ENCODE assay signal across 19 cellular contexts in the genomic region with DNA sequence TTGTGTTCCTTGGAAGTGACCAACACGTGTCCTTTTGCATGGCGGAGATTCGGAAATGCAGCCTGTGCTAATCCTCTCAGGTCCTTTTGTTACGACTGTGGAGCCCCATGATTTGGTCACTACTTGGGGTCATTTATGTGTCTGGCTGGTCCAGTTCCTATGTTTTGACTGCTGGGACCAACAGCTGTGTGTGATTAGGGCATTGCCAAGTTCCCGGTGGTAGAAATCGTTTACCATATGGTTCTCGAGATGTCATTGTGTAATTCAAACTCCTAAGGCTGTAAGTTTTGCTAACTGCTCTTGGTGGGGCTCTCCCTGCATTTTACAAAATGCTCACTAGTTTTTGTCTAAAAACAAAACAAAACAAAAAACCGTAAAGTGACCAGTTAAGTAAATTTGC.
A peak's percentile ranks its signal among the peaks of the same experiment; 100 is the strongest.
DNase-seq lines count a peak whose midpoint lies in the region; ATAC-seq, FAIRE-seq and TF ChIP-seq lines count a peak whose summit lies in the region.
"Had no signal": no experiment of that assay in that cellular context is flagged by ENCODE, and none has a peak within 500 bp of the region (broad histone marks: within the 10 kb centered on the region; RNA-seq: fewer than 3 reads in every experiment).

No MANE protein-coding gene starts in this region.

- TF ChIP-seq CTCF in AG10803 (conservative IDR thresholded peaks at IDR 0.05; ENCODE audit: low read length) (no peak; the same call in 1 of the 2 replicates), H1 (IDR thresholded peaks at IDR 0.05; ENCODE audit: control extremely low read depth in 1 of 3, insufficient read depth in 1 of 3, low read depth in 1 of 3, low read length in 3 of 3) (no peak), nephron progenitor cell (IDR thresholded peaks at IDR 0.05) (no peak), endodermal cell (conservative IDR thresholded peaks at IDR 0.05) (no peak)

- no peaks in the 10 kb centered on the region for H3K27me3 ChIP-seq in H1 (replicated peaks in 1 of 4; ENCODE audit: control insufficient read depth in 3 of 4, extremely low read depth in 1 of 4, insufficient read depth in 3 of 4, low read length in 3 of 4)
- no peaks in the 10 kb centered on the region for H3K27me3 ChIP-seq in endodermal cell (ENCODE audit: control insufficient read depth, insufficient read depth, low read length, poor library complexity, severe bottlenecking)
- H3K27me3 ChIP-seq: MG63, testis had no signal

- 86% methylated on average over 8 of the region's 8 CpGs; no CpG with 5 or more reads in 1 of the 2 experiments for WGBS in H1 (ENCODE audit: extremely low coverage in 1 of 2, insufficient coverage in 1 of 2, insufficient read length in 1 of 2, insufficient replicate concordance in 2 of 2, low coverage in 1 of 2, low lambda C conversion rate in 2 of 2, missing lambda C conversion rate in 1 of 2), 2 experiments
- 93% methylated on average over 7 to 8 of the region's 8 CpGs for WGBS in endodermal cell (ENCODE audit: insufficient coverage in 1 of 2, insufficient read length in 1 of 2), 2 experiments

- no peak overlapping the region for H3K14ac ChIP-seq in H1 (ENCODE audit: insufficient read length)

- H3K4me2 ChIP-seq in H1 (ENCODE audit: insufficient read depth in 1 of 2, low read depth in 2 of 2, low read length in 2 of 2) = no peak overlapping the region
- H3K4me2 ChIP-seq: PC-9 had no signal

- no peak for TF ChIP-seq POLR2A in H1 (IDR thresholded peaks at IDR 0.05; ENCODE audit: control extremely low read depth in 1 of 2, low read depth in 2 of 2, low read length in 2 of 2)

- no peak overlapping the region for H2BK12ac ChIP-seq in H1 (ENCODE audit: low read depth, low read length)

- H3K4me1 Mint-ChIP-seq in nephron progenitor cell (peaks cover 66% of the 10 kb centered on the region), immature natural killer cell (peaks cover 54 to 65% of the 10 kb centered on the region in 2 donors), endodermal cell (peaks cover 59% of the 10 kb centered on the region)
- H3K4me1 Mint-ChIP-seq: activated CD4-positive, alpha-beta T cell treated with anti-CD3 and anti-CD28 coated beads, Interleukin-2, amount 10 ng/mL, durations not matched to agents 7 days and 5 days had no signal

- ATAC-seq in GM21381 (IDR thresholded peaks at IDR 0.05; ENCODE audit: unreplicated experiment) = no peak

- H3K27ac ChIP-seq in H1 (ENCODE audit: low read depth, low read length) (no peak overlapping the region), endodermal cell (ENCODE audit: low read depth, low read length) (no peak overlapping the region)
- H3K27ac ChIP-seq: PC-9, SK-N-MC, testis had no signal

- DNase-seq in AG10803 (ENCODE audit: low read depth) (peak; percentile 85), HCEC 1CT (peak; percentile 19), H1 (ENCODE audit: low read depth in 1 of 2, low spot score in 2 of 2) (no peak), nephron progenitor cell (no peak), immature natural killer cell (no peak), endodermal cell (no peak), midbrain (lab: John Stamatoyannopoulos, UW) (no peak)
- DNase-seq: activated CD4-positive, alpha-beta T cell treated with anti-CD3 and anti-CD28 coated beads, Interleukin-2, amount 10 ng/mL, durations not matched to agents 7 days and 5 days; anterior cingulate cortex; kidney; MG63; NCI-H187 treated with DMSO at 0.1 percent for 48 hours; NCI-H510A treated with DMSO at 0.1 percent for 48 hours; PC-9; testis had no signal

- H3K4me3 ChIP-seq in AG10803 (ENCODE audit: low read length) (no peak overlapping the region), H1 (ENCODE audit: extremely low read depth in 1 of 4, insufficient read depth in 2 of 4, low read depth in 3 of 4, low read length in 4 of 4) (no peak overlapping the region), endodermal cell (ENCODE audit: low read length) (no peak overlapping the region)
- H3K4me3 ChIP-seq: coronary artery, MG63, PC-9, SK-N-MC, testis had no signal

- peaks cover 21% of the 10 kb centered on the region for H3K79me1 ChIP-seq in H1 (ENCODE audit: low read depth, low read length)

- H3K36me3 ChIP-seq in H1 (ENCODE audit: control insufficient read depth in 2 of 4, insufficient read depth in 4 of 4, low read length in 3 of 4) (no peaks in the 10 kb centered on the region; a peak in 1 of 8 replicates), endodermal cell (ENCODE audit: control insufficient read depth, insufficient read depth, low read length) (no peaks in the 10 kb centered on the region)
- H3K36me3 ChIP-seq: MG63 had no signal

- no peaks in the 10 kb centered on the region for H3K9me3 Mint-ChIP-seq in nephron progenitor cell
- H3K9me3 Mint-ChIP-seq in immature natural killer cell = no peaks in the 10 kb centered on the region
- H3K9me3 Mint-ChIP-seq in endodermal cell = no peaks in the 10 kb centered on the region
- H3K9me3 Mint-ChIP-seq: activated CD4-positive, alpha-beta T cell treated with anti-CD3 and anti-CD28 coated beads, Interleukin-2, amount 10 ng/mL, durations not matched to agents 7 days and 5 days; mesothelial cell of epicardium had no signal

- H2BK20ac ChIP-seq in H1 (ENCODE audit: low read length) = no peak overlapping the region

- peak overlapping the region; percentile 14 for H3K27ac Mint-ChIP-seq in nephron progenitor cell
- H3K27ac Mint-ChIP-seq in immature natural killer cell = peak overlapping the region in 2 of 6 donors; percentile 54 to 76
- no peak overlapping the region for H3K27ac Mint-ChIP-seq in endodermal cell
- H3K27ac Mint-ChIP-seq: activated CD4-positive, alpha-beta T cell treated with anti-CD3 and anti-CD28 coated beads, Interleukin-2, amount 10 ng/mL, durations not matched to agents 7 days and 5 days; mesothelial cell of epicardium had no signal

- H3K79me2 ChIP-seq in H1 (ENCODE audit: control insufficient read depth in 1 of 2, insufficient read depth in 2 of 2, low read length in 2 of 2) = peaks cover 15 to 84% of the 10 kb centered on the region in 2 experiments

- H3K9ac ChIP-seq in H1 (replicated peaks in 1 of 4; ENCODE audit: extremely low read depth in 1 of 4, low read depth in 3 of 4, low read length in 3 of 4) (no peak overlapping the region), endodermal cell (ENCODE audit: extremely low read depth, low read length, poor library complexity, severe bottlenecking) (no peak overlapping the region)

- H3K4ac ChIP-seq in H1 (replicated peaks; ENCODE audit: insufficient read length, low read depth, low read length) = no peak overlapping the region

- no peak overlapping the region for H4K5ac ChIP-seq in H1 (ENCODE audit: insufficient read length, low read depth, low read length)

- no peak overlapping the region for H3K56ac ChIP-seq in H1 (replicated peaks; ENCODE audit: insufficient read length, low read depth, low read length)

- H3K23me2 ChIP-seq in H1 (ENCODE audit: low read depth, low read length) = no peaks in the 10 kb centered on the region

- H2BK120ac ChIP-seq in H1 (replicated peaks; ENCODE audit: low read depth, low read length) = no peak overlapping the region

- no peak overlapping the region for H4K91ac ChIP-seq in H1 (replicated peaks; ENCODE audit: insufficient read length, low read length)

- no peak for TF ChIP-seq EP300 in H1 (IDR thresholded peaks at IDR 0.05; ENCODE audit: borderline replicate concordance in 1 of 2, low read depth in 2 of 2, low read length in 2 of 2)

- H3K23ac ChIP-seq in H1 (ENCODE audit: insufficient read length) = no peak overlapping the region

- H3K18ac ChIP-seq in H1 (ENCODE audit: extremely low read depth, low read length) = peak overlapping the region; percentile 13; the same call in 1 of the 2 replicates

- no peak overlapping the region for H2AK5ac ChIP-seq in H1 (ENCODE audit: low read depth, low read length)

- H3K27me3 Mint-ChIP-seq in nephron progenitor cell (ENCODE audit: low read depth, poor library complexity) (no peaks in the 10 kb centered on the region), immature natural killer cell (ENCODE audit: low read depth in 3 of 3) (no peaks in the 10 kb centered on the region), endodermal cell (ENCODE audit: insufficient read depth) (no peaks in the 10 kb centered on the region)
- H3K27me3 Mint-ChIP-seq: activated CD4-positive, alpha-beta T cell treated with anti-CD3 and anti-CD28 coated beads, Interleukin-2, amount 10 ng/mL, durations not matched to agents 7 days and 5 days had no signal

- H3K36me3 Mint-ChIP-seq in nephron progenitor cell (ENCODE audit: low read depth) = no peaks in the 10 kb centered on the region
- peaks cover 0 to 3% (median 0%) of the 10 kb centered on the region in 3 donors for H3K36me3 Mint-ChIP-seq in immature natural killer cell
- H3K36me3 Mint-ChIP-seq in endodermal cell (ENCODE audit: low read depth) = no peaks in the 10 kb centered on the region
- H3K36me3 Mint-ChIP-seq: mesothelial cell of epicardium had no signal

- H2BK15ac ChIP-seq in H1 (ENCODE audit: low read length) = no peak overlapping the region

- H3K9me3 ChIP-seq in H1 (ENCODE audit: insufficient read depth in 2 of 2, low read depth in 1 of 2, low read length in 1 of 2) (no peaks in the 10 kb centered on the region), endodermal cell (ENCODE audit: control insufficient read depth, low read length) (peaks cover 7% of the 10 kb centered on the region)
- H3K9me3 ChIP-seq: testis had no signal

- POLR2A ChIA-PET in H1 (lab: Charles Lee; ENCODE audit: partially characterized antibody) = no interaction called here

- H3K4me3 Mint-ChIP-seq in nephron progenitor cell (no peak overlapping the region), immature natural killer cell (no peak overlapping the region), endodermal cell (no peak overlapping the region)
- H3K4me3 Mint-ChIP-seq: activated CD4-positive, alpha-beta T cell treated with anti-CD3 and anti-CD28 coated beads, Interleukin-2, amount 10 ng/mL, durations not matched to agents 7 days and 5 days; mesothelial cell of epicardium had no signal

- no peak overlapping the region for H4K8ac ChIP-seq in H1 (ENCODE audit: extremely low read depth, insufficient read depth, low read length)

- peaks cover 0 to 11% of the 10 kb centered on the region in 2 experiments for H4K20me1 ChIP-seq in H1 (replicated peaks in 1 of 2; ENCODE audit: control insufficient read depth in 1 of 2, insufficient read depth in 2 of 2, low read length in 2 of 2)

- H2BK5ac ChIP-seq in H1 (ENCODE audit: low read depth, low read length) = 0 out of 2 replicates have a peak overlapping the region, but pooled peaks have one; percentile 31

- FAIRE-seq in H1 (lab: Jason Lieb, UNC) = no peak
- FAIRE-seq: kidney had no signal

- H2AFZ ChIP-seq in H1 (ENCODE audit: low read length) = no peak overlapping the region
- H2AFZ ChIP-seq: PC-9 had no signal

- H3K4me1 ChIP-seq in H1 (replicated peaks in 1 of 4; ENCODE audit: control insufficient read depth in 3 of 4, insufficient read depth in 4 of 4, low read length in 3 of 4) (peaks cover 20 to 39% (median 29%) of the 10 kb centered on the region in 4 experiments), endodermal cell (ENCODE audit: control insufficient read depth, insufficient read depth, low read length) (peaks cover 28% of the 10 kb centered on the region)

- CTCF ChIA-PET in H1 (lab: Charles Lee; ENCODE audit: partially characterized antibody) = interaction anchor here (1.5 kb wide), 1 partner anchor 49 kb away, joined by 3 read pairs; no protein-coding TSS in a partner anchor

- TF ChIP-seq RAD21 in H1 (IDR thresholded peaks at IDR 0.05 in 1 of 2, conservative IDR thresholded peaks at IDR 0.05 in 1 of 2; ENCODE audit: low read depth in 2 of 2, low read length in 2 of 2) = no peak

Comparison
In these comparisons a context has a peak if more than half of its experiments do, and no peak if none do; other contexts are left out.
1. DNase-seq: peak in AG10803 (single experiment) and HCEC 1CT (single experiment); none in H1 (0 of 2), nephron progenitor cell (single experiment), immature natural killer cell (0 of 3), endodermal cell (single experiment) and midbrain (single experiment).